Comparison of ENCODE assay signal across 14 cellular contexts in genomic region chr10:124095096-124095495, GRCh38. TPM values are rescaled to one million over a fixed set of nuclear protein-coding genes. Genes with fewer than 3 reads are reported as not detected.
DNase-seq lines count a peak whose midpoint lies in the region; TF ChIP-seq lines count a peak whose summit lies in the region.
"Had no signal": no experiment of that assay in that cellular context is flagged by ENCODE, and none has a peak within 500 bp of the region (broad histone marks: within the 10 kb centered on the region; RNA-seq: fewer than 3 reads in every experiment).

No MANE protein-coding gene starts in this region.

- no peaks in the 10 kb centered on the region for H3K36me3 Mint-ChIP-seq in nephron (ENCODE audit: low read depth)

- H3K4me3 Mint-ChIP-seq in nephron: peak overlapping the region; percentile 82 to 88 (median 86)
- H3K4me3 Mint-ChIP-seq: activated CD4-positive, alpha-beta T cell treated with anti-CD3 and anti-CD28 coated beads for 36 hours had no signal

- H3K9me3 Mint-ChIP-seq in nephron: no peaks in the 10 kb centered on the region

- no peak for TF ChIP-seq CTCF in nephron (IDR thresholded peaks at IDR 0.05; ENCODE audit: unreplicated experiment in 3 of 3)
- no peak for TF ChIP-seq CTCF in transverse colon (IDR thresholded peaks at IDR 0.05)

- peak overlapping the region in 2 of 3 experiments; percentile 51 to 76 for H3K27ac Mint-ChIP-seq in nephron
- H3K27ac Mint-ChIP-seq: activated CD4-positive, alpha-beta T cell treated with anti-CD3 and anti-CD28 coated beads for 36 hours had no signal

- H3K27me3 Mint-ChIP-seq in nephron (ENCODE audit: low read depth): peaks cover 48% of the 10 kb centered on the region

- intact Hi-C loops in transverse colon (cut with DNase I; ENCODE audit: low total_unique reads): loop anchor here (5.0 to 10.0 kb wide), 2 partner anchors 88 to 290 kb away; no protein-coding TSS in a partner anchor
- intact Hi-C loops in cardiac septum (cut with DNase I): no loop called here

- H3K4me1 ChIP-seq in transverse colon: peaks cover 0 to 38% (median 22%) of the 10 kb centered on the region in 4 donors

- no peak for TF ChIP-seq POLR2A in transverse colon (IDR thresholded peaks at IDR 0.05)

- TF ChIP-seq EP300 in transverse colon (IDR thresholded peaks at IDR 0.05; ENCODE audit: low read depth): no peak

- no peaks in the 10 kb centered on the region for H3K36me3 ChIP-seq in transverse colon

- H3K27ac ChIP-seq in transverse colon: peak overlapping the region in 3 of 4 donors; percentile 89 to 94 (median 89)

- DNase-seq in NCI-H82 (lab: John Stamatoyannopoulos, UW): peak; percentile 29
- no peak for DNase-seq in NCI-H82 treated with DMSO at 0.1 percent for 48 hours (lab: John Stamatoyannopoulos, UW; ENCODE audit: unreplicated experiment)
- peak; percentile 58 for DNase-seq in astrocyte of the hippocampus (ENCODE audit: low read depth, low spot score)
- no peak for DNase-seq in transverse colon
- no peak for DNase-seq in cardiac septum (ENCODE audit: low spot score)
- no peak for DNase-seq in NCI-H2196 (lab: John Stamatoyannopoulos, UW; ENCODE audit: unreplicated experiment)
- no peak for DNase-seq in NCI-H1105 (lab: John Stamatoyannopoulos, UW)
- DNase-seq: activated CD4-positive, alpha-beta T cell treated with anti-CD3 and anti-CD28 coated beads for 36 hours; central memory CD4-positive, alpha-beta T cell; DND-41; NCI-H1930; NCI-H510A treated with DMSO at 0.1 percent for 48 hours; stimulated activated naive CD4-positive, alpha-beta T cell treated with Interleukin-2 at 50 U/mL for 16 hours had no signal

- peaks cover 38% of the 10 kb centered on the region for H3K4me1 Mint-ChIP-seq in nephron

- WGBS in transverse colon (ENCODE audit: low coverage in 1 of 2), 2 donors: 0 to 29% methylated on average over 2 to 6 of the region's 6 CpGs

- H3K4me3 ChIP-seq in transverse colon: no peak overlapping the region

- in situ Hi-C loops in transverse colon (cut with MboI; ENCODE audit: low pct_ligation_motif_present in 1 of 4, low pct_unique_long_range_greater_than_20kb in 1 of 4, low sequenced_read_pairs in 3 of 4): no loop called here

- H3K27me3 ChIP-seq in transverse colon: peaks cover 78% of the 10 kb centered on the region

- no peaks in the 10 kb centered on the region for H3K9me3 ChIP-seq in transverse colon

RNA-seq across cellular contexts. Expression of gene CHST15, which starts 1.7 kb away (rescaled TPM):
- total RNA-seq in transverse colon: 10 to 100 TPM in 3 of 4 donors, 1 to 10 TPM in 1; 10.0 to 25.4 (median 16.0) TPM
- total RNA-seq in cardiac septum: 5.4 TPM

Comparison
In these comparisons a context has a peak if more than half of its experiments do, and no peak if none do; other contexts are left out.
1. DNase-seq: peak in NCI-H82 (single experiment) and astrocyte of the hippocampus (single experiment); none in NCI-H82 treated with DMSO at 0.1 percent for 48 hours (single experiment), transverse colon (single experiment), cardiac septum (single experiment), NCI-H2196 (single experiment) and NCI-H1105 (single experiment).